In genomic region chr5:55222819-55223124, GRCh38 we compare ENCODE assay signal across 17 cellular contexts. TPM values are rescaled to one million over a fixed set of nuclear protein-coding genes. Genes with fewer than 3 reads are reported as not detected.
A peak's percentile ranks its signal among the peaks of the same experiment; 100 is the strongest.
DNase-seq lines count a peak whose midpoint lies in the region; ATAC-seq and TF ChIP-seq lines count a peak whose summit lies in the region.
"Had no signal": no experiment of that assay in that cellular context is flagged by ENCODE, and none has a peak within 500 bp of the region (broad histone marks: within the 10 kb centered on the region; RNA-seq: fewer than 3 reads in every experiment).

No MANE protein-coding gene starts in this region.

- no peaks in the 10 kb centered on the region for H3K9me2 ChIP-seq in GM23248 (ENCODE audit: insufficient read depth)

- H2BK120ac ChIP-seq in H9 (ENCODE audit: low read depth, low read length, poor library complexity, severe bottlenecking) (no peak overlapping the region), neuronal stem cell (ENCODE audit: low read depth, low read length) (no peak overlapping the region)

- ATAC-seq in stimulated activated memory B cell treated with anti-CD40 and anti-IgM and Interleukin-4, amounts not matched to agents 10 μg/mL and 1 μg/mL and 100 μg/mL, for 72 hours, result no peak
- ATAC-seq: gastrocnemius medialis had no signal

- no peak overlapping the region for H3T11ph ChIP-seq in H9 (ENCODE audit: low read length)

- H4K91ac ChIP-seq in H9 (ENCODE audit: insufficient read length, low read depth, low read length), result no peak overlapping the region
- H4K91ac ChIP-seq in neuronal stem cell (ENCODE audit: low read depth, low read length, poor library complexity), result no peak overlapping the region

- H4K20me1 ChIP-seq in H9 (ENCODE audit: control insufficient read depth, insufficient read depth, insufficient read length) (no peaks in the 10 kb centered on the region), GM23248 (ENCODE audit: insufficient read depth) (no peaks in the 10 kb centered on the region)

- H3F3A ChIP-seq in GM23248 (ENCODE audit: insufficient read depth), result no peaks in the 10 kb centered on the region

- no peak overlapping the region for H3K23ac ChIP-seq in H9 (ENCODE audit: insufficient read length, low read depth, low read length)
- no peak overlapping the region for H3K23ac ChIP-seq in neuronal stem cell (ENCODE audit: low read depth, low read length, poor library complexity)

- H3K4me3 ChIP-seq in endodermal cell (ENCODE audit: low read length) (peak overlapping the region; percentile 64), neuronal stem cell (ENCODE audit: low read length in 2 of 2) (no peak overlapping the region), GM23248 (no peak overlapping the region)
- H3K4me3 ChIP-seq: tibial artery had no signal

- no peak overlapping the region for H4K8ac ChIP-seq in H9 (replicated peaks; ENCODE audit: insufficient read length, low read depth, low read length)
- H4K8ac ChIP-seq in neuronal stem cell (ENCODE audit: low read depth, low read length), result no peak overlapping the region

- WGBS in H9 (ENCODE audit: extremely low coverage, insufficient read length, low lambda C conversion rate), result no CpG with 5 or more reads among the region's 9 CpGs
- WGBS in endodermal cell (ENCODE audit: insufficient coverage in 1 of 2, insufficient read length in 1 of 2), 2 experiments, result 6 to 7% methylated on average over 8 to 9 of the region's 9 CpGs
- WGBS in neuronal stem cell (ENCODE audit: extremely low coverage in 2 of 2, insufficient read length in 2 of 2, insufficient replicate concordance in 1 of 2), 2 donors, result no CpG with 5 or more reads among the region's 9 CpGs
- WGBS in GM23248 (ENCODE audit: low coverage in 1 of 2, low lambda C conversion rate in 2 of 2, missing lambda C conversion rate in 2 of 2), 2 experiments, result 2 to 8% methylated on average over 9 of the region's 9 CpGs

- no peaks in the 10 kb centered on the region for H3K79me1 ChIP-seq in H9 (ENCODE audit: insufficient read depth, low read depth, low read length, poor library complexity, severe bottlenecking)
- H3K79me1 ChIP-seq in neuronal stem cell (ENCODE audit: low read depth, low read length), result no peaks in the 10 kb centered on the region

- H3K27me3 Mint-ChIP-seq in H9 (ENCODE audit: low read depth), result peaks cover 97% of the 10 kb centered on the region
- peaks cover 89% of the 10 kb centered on the region for H3K27me3 Mint-ChIP-seq in endodermal cell (ENCODE audit: insufficient read depth)
- peaks cover 90% of the 10 kb centered on the region for H3K27me3 Mint-ChIP-seq in stimulated activated memory B cell treated with anti-CD40 and anti-IgM and Interleukin-4, amounts not matched to agents 10 μg/mL and 1 μg/mL and 100 μg/mL, for 72 hours

- H3K27ac ChIP-seq in H9 (ENCODE audit: insufficient read length, low read depth, low read length) (no peak overlapping the region), endodermal cell (ENCODE audit: low read depth, low read length) (no peak overlapping the region), neuronal stem cell (replicated peaks; ENCODE audit: low read length) (no peak overlapping the region), GM23248 (no peak overlapping the region)
- H3K27ac ChIP-seq: gastrocnemius medialis, tibial artery had no signal

- no peak overlapping the region for H2BK12ac ChIP-seq in H9 (ENCODE audit: insufficient read length, low read depth, low read length)
- H2BK12ac ChIP-seq in neuronal stem cell (ENCODE audit: low read length), result no peak overlapping the region

- TF ChIP-seq CTCF in H9 (conservative IDR thresholded peaks at IDR 0.05) (no peak), endodermal cell (conservative IDR thresholded peaks at IDR 0.05) (no peak)

- DNase-seq in H9 (no peak), endodermal cell (no peak), neuronal stem cell (ENCODE audit: low spot score) (no peak), NCI-H748 (lab: John Stamatoyannopoulos, UW; ENCODE audit: unreplicated experiment) (no peak), GM23248 (no peak)
- DNase-seq: activated CD4-positive, alpha-beta T cell treated with anti-CD3 and anti-CD28 coated beads for 4 hours; activated effector memory CD4-positive, alpha-beta T cell treated with anti-CD3 and anti-CD28 coated beads, Interleukin-2, amount 50 U/mL, for 16 hours; gastrocnemius medialis; NCI-H187; NCI-H524 treated with DMSO at 0.1 percent for 48 hours; tibial artery had no signal

- H2AK5ac ChIP-seq in H9 (ENCODE audit: insufficient read length, low read length) (no peak overlapping the region), neuronal stem cell (ENCODE audit: low read depth, low read length) (no peak overlapping the region)

- H3K27me3 ChIP-seq in H9 (ENCODE audit: insufficient read depth, low read length), result peaks cover 69% of the 10 kb centered on the region
- peaks cover 100% of the 10 kb centered on the region for H3K27me3 ChIP-seq in endodermal cell (ENCODE audit: control insufficient read depth, insufficient read depth, low read length, poor library complexity, severe bottlenecking)
- peaks cover 49 to 97% (median 85%) of the 10 kb centered on the region in 3 experiments for H3K27me3 ChIP-seq in neuronal stem cell (ENCODE audit: control insufficient read depth in 3 of 3, insufficient read depth in 3 of 3, low read depth in 1 of 3, low read length in 3 of 3)
- H3K27me3 ChIP-seq in GM23248 (replicated peaks; ENCODE audit: insufficient read depth), result peaks cover 85% of the 10 kb centered on the region

- H3K36me3 Mint-ChIP-seq in H9 (ENCODE audit: insufficient read depth in 1 of 3, low read depth in 3 of 3) (no peaks in the 10 kb centered on the region; a peak in 2 of 7 replicates), endodermal cell (ENCODE audit: low read depth) (peaks cover 3% of the 10 kb centered on the region)
- H3K36me3 Mint-ChIP-seq in stimulated activated memory B cell treated with anti-CD40 and anti-IgM and Interleukin-4, amounts not matched to agents 10 μg/mL and 1 μg/mL and 100 μg/mL, for 72 hours, result no peaks in the 10 kb centered on the region
- H3K36me3 Mint-ChIP-seq: CD4-positive, CD25-positive, alpha-beta regulatory T cell had no signal

- no peak overlapping the region for H2BK20ac ChIP-seq in H9 (ENCODE audit: low read depth, low read length, poor library complexity, severe bottlenecking)

- no peak overlapping the region for H4K5ac ChIP-seq in H9 (ENCODE audit: insufficient read length, low read depth, low read length)

- no peak overlapping the region for H3K56ac ChIP-seq in H9 (ENCODE audit: insufficient read length, low read depth, low read length)

- H3K36me3 ChIP-seq in ES-I3 (ENCODE audit: insufficient read depth, low read length) (no peaks in the 10 kb centered on the region), endodermal cell (ENCODE audit: control insufficient read depth, insufficient read depth, low read length) (no peaks in the 10 kb centered on the region), neuronal stem cell (replicated peaks in 1 of 2; ENCODE audit: control insufficient read depth in 2 of 2, insufficient read depth in 2 of 2, low read length in 2 of 2) (no peaks in the 10 kb centered on the region), GM23248 (ENCODE audit: low read depth) (no peaks in the 10 kb centered on the region)
- H3K36me3 ChIP-seq: gastrocnemius medialis, tibial artery had no signal

- H3K14ac ChIP-seq in H9 (ENCODE audit: insufficient read depth, low read length), result no peak overlapping the region
- H3K14ac ChIP-seq in neuronal stem cell (ENCODE audit: low read length), result no peak overlapping the region

- H3K27ac Mint-ChIP-seq in H9 (no peak overlapping the region), endodermal cell (no peak overlapping the region)
- no peak overlapping the region for H3K27ac Mint-ChIP-seq in stimulated activated memory B cell treated with anti-CD40 and anti-IgM and Interleukin-4, amounts not matched to agents 10 μg/mL and 1 μg/mL and 100 μg/mL, for 72 hours

- no peak overlapping the region for H2BK5ac ChIP-seq in H9 (ENCODE audit: insufficient read length, low read length)
- H2BK5ac ChIP-seq in neuronal stem cell (ENCODE audit: low read length), result no peak overlapping the region

- H3K4me1 Mint-ChIP-seq in H9 (peaks cover 25 to 32% of the 10 kb centered on the region in 2 experiments), endodermal cell (peaks cover 9% of the 10 kb centered on the region)
- peaks cover 41% of the 10 kb centered on the region for H3K4me1 Mint-ChIP-seq in stimulated activated memory B cell treated with anti-CD40 and anti-IgM and Interleukin-4, amounts not matched to agents 10 μg/mL and 1 μg/mL and 100 μg/mL, for 72 hours

- H3K9me3 ChIP-seq in ES-I3 (ENCODE audit: control insufficient read depth, insufficient read depth, low read length), result no peaks in the 10 kb centered on the region
- no peaks in the 10 kb centered on the region for H3K9me3 ChIP-seq in H9 (ENCODE audit: control insufficient read depth, low read depth, low read length)
- H3K9me3 ChIP-seq in endodermal cell (ENCODE audit: control insufficient read depth, low read length), result no peaks in the 10 kb centered on the region
- peaks cover 3 to 12% of the 10 kb centered on the region in 2 donors for H3K9me3 ChIP-seq in neuronal stem cell (replicated peaks in 1 of 2; ENCODE audit: control insufficient read depth in 2 of 2, insufficient read depth in 1 of 2, low read depth in 1 of 2, low read length in 2 of 2)
- H3K9me3 ChIP-seq in GM23248 (ENCODE audit: low read depth), result no peaks in the 10 kb centered on the region
- H3K9me3 ChIP-seq: gastrocnemius medialis, tibial artery had no signal

- H3K4ac ChIP-seq in H9 (ENCODE audit: low read depth, low read length) (no peak overlapping the region), neuronal stem cell (ENCODE audit: low read length) (no peak overlapping the region)

- H2AFZ ChIP-seq in H9 (ENCODE audit: low read length) (no peak overlapping the region), neuronal stem cell (ENCODE audit: low read length) (peak overlapping the region; percentile 89), GM23248 (no peak overlapping the region)

- H3K4me2 ChIP-seq in H9 (ENCODE audit: insufficient read depth, insufficient read length, low read length) (peak overlapping the region; percentile 34), neuronal stem cell (ENCODE audit: insufficient read depth, low read length, poor library complexity, severe bottlenecking) (no peak overlapping the region), GM23248 (ENCODE audit: unreplicated experiment) (no peak overlapping the region)

- in situ Hi-C loops in GM23248 (cut with MboI), result no loop called here

- H3K4me3 Mint-ChIP-seq in H9 (peak overlapping the region; percentile 22 to 52), endodermal cell (peak overlapping the region; percentile 45)
- no peak overlapping the region for H3K4me3 Mint-ChIP-seq in stimulated activated memory B cell treated with anti-CD40 and anti-IgM and Interleukin-4, amounts not matched to agents 10 μg/mL and 1 μg/mL and 100 μg/mL, for 72 hours

- peaks cover 2 to 13% of the 10 kb centered on the region in 2 experiments; a peak in 4 of 5 replicates for H3K9me3 Mint-ChIP-seq in H9
- no peaks in the 10 kb centered on the region for H3K9me3 Mint-ChIP-seq in endodermal cell
- H3K9me3 Mint-ChIP-seq in stimulated activated memory B cell treated with anti-CD40 and anti-IgM and Interleukin-4, amounts not matched to agents 10 μg/mL and 1 μg/mL and 100 μg/mL, for 72 hours, result no peaks in the 10 kb centered on the region

- peaks cover 8% of the 10 kb centered on the region for H3K23me2 ChIP-seq in H9 (ENCODE audit: insufficient read length, low read depth, low read length, poor library complexity, severe bottlenecking)

- H3K79me2 ChIP-seq in H9 (ENCODE audit: insufficient read depth, low read length) (no peaks in the 10 kb centered on the region), GM23248 (ENCODE audit: insufficient read depth) (no peaks in the 10 kb centered on the region)

- H3K18ac ChIP-seq in H9 (ENCODE audit: insufficient read length, low read depth, low read length) (no peak overlapping the region), neuronal stem cell (ENCODE audit: low read length) (no peak overlapping the region)

- H2BK15ac ChIP-seq in H9 (ENCODE audit: low read depth, low read length) (no peak overlapping the region), neuronal stem cell (ENCODE audit: low read length) (no peak overlapping the region)

- peaks cover 4% of the 10 kb centered on the region; the same call in 1 of the 2 replicates for H3K4me1 ChIP-seq in ES-I3 (ENCODE audit: insufficient read depth, low read length)
- H3K4me1 ChIP-seq in H9 (ENCODE audit: insufficient read depth, low read length), result no peaks in the 10 kb centered on the region
- peaks cover 6% of the 10 kb centered on the region for H3K4me1 ChIP-seq in endodermal cell (ENCODE audit: control insufficient read depth, insufficient read depth, low read length)
- peaks cover 5 to 9% of the 10 kb centered on the region in 2 donors for H3K4me1 ChIP-seq in neuronal stem cell (ENCODE audit: control insufficient read depth in 2 of 2, insufficient read depth in 1 of 2, low read depth in 1 of 2, low read length in 2 of 2)
- H3K4me1 ChIP-seq in GM23248 (ENCODE audit: insufficient read depth), result no peaks in the 10 kb centered on the region

- peak overlapping the region; percentile 33; the same call in 1 of the 2 replicates for H3K9ac ChIP-seq in ES-I3 (ENCODE audit: low read depth, low read length)
- H3K9ac ChIP-seq in H9 (ENCODE audit: extremely low read depth, insufficient read length, low read length), result no peak overlapping the region
- H3K9ac ChIP-seq in endodermal cell (ENCODE audit: extremely low read depth, low read length, poor library complexity, severe bottlenecking), result no peak overlapping the region
- H3K9ac ChIP-seq in neuronal stem cell (ENCODE audit: low read depth, low read length, poor library complexity), result no peak overlapping the region
- H3K9ac ChIP-seq in GM23248, result no peak overlapping the region

RNA-seq across cellular contexts. Expression of gene MCIDAS, which starts 4.3 kb away (rescaled TPM):
- 0.26 and 0.39 TPM in 2 replicates for total RNA-seq in H9 (2021)
- 1 to 10 TPM in 1 of 2 donors, under 1 TPM in 1; 0.58 to 1.4 TPM for total RNA-seq in endodermal cell
- polyA plus RNA-seq in endodermal cell (2013, experiment 1 of 2), result 0.32 TPM
- not detected for polyA plus RNA-seq in endodermal cell (2013, experiment 2 of 2)
- 0.03 TPM for polyA plus RNA-seq in neuronal stem cell (2013, experiment 1 of 2)
- polyA plus RNA-seq in neuronal stem cell (2013, experiment 2 of 2), result 0.04 TPM
- not detected in 2 replicates for total RNA-seq in GM23248 (2014; rRNA removed; shearing (Covaris generic))
- polyA plus RNA-seq in GM23248 (2016; fragmentation: Nextera tagmentation; extraction: Ambion mirVana), result not detected in 2 replicates
- total RNA-seq: cardiac septum; CD4-positive, CD25-positive, alpha-beta regulatory T cell; gastrocnemius medialis; kidney epithelial cell; T-helper 1 cell treated with Interleukin-12 subunit alpha and Interleukin-12 subunit beta and Interleukin-4 antibody, amounts not matched to agents 30 ng/mL and 1 ng/mL, for 36 hours had no signal
- polyA plus RNA-seq: CD4-positive, CD25-positive, alpha-beta regulatory T cell had no signal

RNA-seq across cellular contexts. Expression of gene CCNO, which starts 10.6 kb away (rescaled TPM):
- 0.24 and 0.42 TPM in 2 replicates for total RNA-seq in H9 (2021)
- total RNA-seq in endodermal cell, result 1 to 10 TPM; 5.1 to 9.7 TPM
- 0.75 TPM for polyA plus RNA-seq in endodermal cell (2013, experiment 1 of 2)
- polyA plus RNA-seq in endodermal cell (2013, experiment 2 of 2), result 0.83 TPM
- 0.53 TPM for polyA plus RNA-seq in neuronal stem cell (2013, experiment 1 of 2)
- 0.55 TPM for polyA plus RNA-seq in neuronal stem cell (2013, experiment 2 of 2)
- 3.3 TPM in 1 of 2 replicates, not detected in the other for total RNA-seq in GM23248 (2014; rRNA removed; shearing (Covaris generic))
- 1.7 and 1.9 TPM in 2 replicates for polyA plus RNA-seq in GM23248 (2016; fragmentation: Nextera tagmentation; extraction: Ambion mirVana)
- total RNA-seq: CD4-positive, CD25-positive, alpha-beta regulatory T cell; gastrocnemius medialis; T-helper 1 cell treated with Interleukin-12 subunit alpha and Interleukin-12 subunit beta and Interleukin-4 antibody, amounts not matched to agents 30 ng/mL and 1 ng/mL, for 36 hours had no signal
- polyA plus RNA-seq: CD4-positive, CD25-positive, alpha-beta regulatory T cell had no signal

RNA-seq across cellular contexts. Expression of gene CDC20B, which starts 49.8 kb away (rescaled TPM):
- total RNA-seq in H9 (2021) (0.18 and 0.26 TPM in 2 replicates), endodermal cell (under 1 TPM; 0.13 to 0.20 TPM)
- 0.21 TPM for polyA plus RNA-seq in endodermal cell (2013, experiment 1 of 2)
- not detected for polyA plus RNA-seq in endodermal cell (2013, experiment 2 of 2)
- not detected for polyA plus RNA-seq in neuronal stem cell (2013, experiment 1 of 2)
- 0.03 TPM for polyA plus RNA-seq in neuronal stem cell (2013, experiment 2 of 2)
- total RNA-seq in GM23248 (2014; rRNA removed; shearing (Covaris generic)), result not detected in 2 replicates
- polyA plus RNA-seq in GM23248 (2016; fragmentation: Nextera tagmentation; extraction: Ambion mirVana), result 0.20 TPM in 1 of 2 replicates, not detected in the other
- total RNA-seq: cardiac septum; CD4-positive, CD25-positive, alpha-beta regulatory T cell; gastrocnemius medialis; kidney epithelial cell had no signal
- polyA plus RNA-seq: CD4-positive, CD25-positive, alpha-beta regulatory T cell had no signal
